ENCODE assay signal across 8 cellular contexts in the genomic region with DNA sequence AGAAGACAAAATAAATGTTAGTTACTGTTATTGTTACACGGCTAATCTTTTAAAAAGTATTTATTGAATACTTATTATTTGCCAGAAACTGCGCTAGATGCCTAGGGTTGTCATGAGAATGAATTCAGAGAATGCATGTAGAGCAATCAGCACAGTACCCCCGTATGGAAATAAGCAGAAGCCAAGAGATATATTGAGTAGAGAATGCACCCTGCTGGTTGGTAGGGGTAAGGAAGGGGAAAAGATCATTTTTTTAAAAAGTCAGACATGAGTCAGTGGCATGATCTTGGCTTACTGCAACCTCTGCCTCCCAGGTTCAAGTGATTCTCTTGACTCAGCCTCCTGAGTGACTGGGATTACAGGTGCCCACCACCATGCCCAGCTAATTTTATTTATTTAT.
DNase-seq lines count a peak whose midpoint lies in the region; ATAC-seq and TF ChIP-seq lines count a peak whose summit lies in the region.

No MANE protein-coding gene starts in this region.

- H3K4me3 ChIP-seq in fibroblast of mammary gland (ENCODE audit: control insufficient read depth, low read depth, low read length): no peak overlapping the region

- ATAC-seq in GM18907 (IDR thresholded peaks at IDR 0.05; ENCODE audit: unreplicated experiment): peak; percentile 83
- peak; percentile 82 for ATAC-seq in HG03135 (IDR thresholded peaks at IDR 0.05; ENCODE audit: unreplicated experiment)
- ATAC-seq in HG03196 (IDR thresholded peaks at IDR 0.05; ENCODE audit: unreplicated experiment): no peak

- DNase-seq in DMS53 (lab: John Stamatoyannopoulos, UW) (peak; percentile 73), OCI-M1 (lab: John Stamatoyannopoulos, UW) (peak; percentile 63), fibroblast of mammary gland (ENCODE audit: low read depth) (peak; percentile 64), NCI-H1417 treated with DMSO at 0.1 percent for 48 hours (lab: John Stamatoyannopoulos, UW) (no peak)
- no peak for DNase-seq in activated naive CD4-positive, alpha-beta T cell (lab: John Stamatoyannopoulos, UW)

- TF ChIP-seq CTCF in fibroblast of mammary gland (conservative IDR thresholded peaks at IDR 0.05; ENCODE audit: control insufficient read depth, insufficient read depth, low read depth, low read length): peak; percentile 61

Comparison
In these comparisons a context has a peak if more than half of its experiments do, and no peak if none do; other contexts are left out.
1. DNase-seq: peak in DMS53 (single experiment), OCI-M1 (single experiment) and fibroblast of mammary gland (single experiment); none in NCI-H1417 treated with DMSO at 0.1 percent for 48 hours (single experiment) and activated naive CD4-positive, alpha-beta T cell (0 of 4).